Comparison of ENCODE assay signal across 11 cellular contexts in the genomic region with DNA sequence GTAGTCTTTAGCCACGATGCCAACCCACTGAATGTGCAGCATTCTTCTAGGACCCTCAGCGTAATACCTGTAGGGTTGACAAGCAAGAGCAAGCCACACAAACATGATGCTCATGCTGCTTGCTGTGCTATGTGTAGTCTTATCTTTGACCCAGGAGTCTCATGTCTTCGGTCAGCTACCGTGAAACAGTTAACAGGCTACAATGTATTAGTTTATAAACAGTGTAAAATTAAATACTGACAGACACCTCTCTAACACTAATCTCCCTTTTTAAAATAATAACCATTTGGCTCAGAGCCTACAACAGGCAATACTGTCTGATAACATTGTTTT. TPM values are rescaled to one million over a fixed set of nuclear protein-coding genes. Genes with fewer than 3 reads are reported as not detected.
DNase-seq lines count a peak whose midpoint lies in the region; ATAC-seq and TF ChIP-seq lines count a peak whose summit lies in the region.
"Had no signal": no experiment of that assay in that cellular context is flagged by ENCODE, and none has a peak within 500 bp of the region (broad histone marks: within the 10 kb centered on the region; RNA-seq: fewer than 3 reads in every experiment).

No MANE protein-coding gene starts in this region.

- H3K27ac Mint-ChIP-seq in CD4-positive, alpha-beta memory T cell = peak overlapping the region in 5 of 7 donors; percentile 25 to 97 (median 57)

- TF ChIP-seq EP300 in ovary (IDR thresholded peaks at IDR 0.05) = no peak

- intact Hi-C loops in CD4-positive, alpha-beta memory T cell (cut with micrococcal nuclease) = loop anchor here (5.0 to 10.0 kb wide), 5 partner anchors 75 to 1287 kb away; a partner anchor contains a TSS
- intact Hi-C loops in PC-3 (cut with micrococcal nuclease) (loop anchor here (5.0 kb wide), 1 partner anchor 75 kb away; a partner anchor contains a TSS), ovary (cut with DNase I) (loop anchor here in 1 of 4 donors (5.0 kb wide), 1 partner anchor 40 kb away; no protein-coding TSS in a partner anchor)

- H3K4me3 Mint-ChIP-seq in CD4-positive, alpha-beta memory T cell = peak overlapping the region in 7 of 8 donors; percentile 21 to 73 (median 53)

- H3K9me2 ChIP-seq in PC-3 (replicated peaks; ENCODE audit: low read length) = no peaks in the 10 kb centered on the region

- H3F3A ChIP-seq in PC-3 (ENCODE audit: low read length, unreplicated experiment) = no peaks in the 10 kb centered on the region

- no peak for TF ChIP-seq POLR2A in ovary (IDR thresholded peaks at IDR 0.05)

- no TSS peak for BruUV-seq in PC-3 (replicated peaks; lab: Mats Ljungman, UMichigan)

- peak overlapping the region; percentile 34 for H3K27ac ChIP-seq in CD4-positive, alpha-beta memory T cell (ENCODE audit: low read depth, low read length)
- no peak overlapping the region for H3K27ac ChIP-seq in PC-3 (ENCODE audit: low read length)
- no peak overlapping the region for H3K27ac ChIP-seq in ovary

- no peaks in the 10 kb centered on the region for H4K20me1 ChIP-seq in PC-3 (ENCODE audit: low read length)

- H3K79me2 ChIP-seq in PC-3 (ENCODE audit: low read length) = peaks cover 26% of the 10 kb centered on the region

- WGBS in ovary, 3 donors = 37 to 58% (median 47%) methylated on average over 4 of the region's 4 CpGs

- CTCF ChIA-PET in CD4-positive, alpha-beta memory T cell (lab: Charles Lee; ENCODE audit: partially characterized antibody) = interaction anchor here (0.8 kb wide), 1 partner anchor 9 kb away, joined by 3 read pairs; no protein-coding TSS in a partner anchor
- CTCF ChIA-PET in PC-3 (lab: Charles Lee) = no interaction called here

- POLR2A ChIA-PET in CD4-positive, alpha-beta memory T cell (lab: Charles Lee; ENCODE audit: partially characterized antibody) = interaction anchor here (0.6 to 1.7 kb wide), 3 partner anchors 23 to 509 kb away, joined by 3 to 6 read pairs (median 6); no protein-coding TSS in a partner anchor
- POLR2A ChIA-PET in PC-3 (lab: Charles Lee; ENCODE audit: unreplicated experiment) = interaction anchor here (0.6 kb wide), 1 partner anchor 73 kb away, joined by 4 read pairs; no protein-coding TSS in a partner anchor

- peaks cover 12 to 34% of the 10 kb centered on the region in 2 donors for H3K36me3 Mint-ChIP-seq in CD4-positive, alpha-beta memory T cell

- H3K4me1 ChIP-seq in CD4-positive, alpha-beta memory T cell (ENCODE audit: insufficient read depth, low read length) = peaks cover 31% of the 10 kb centered on the region
- H3K4me1 ChIP-seq in PC-3 (ENCODE audit: insufficient read depth, low read length) (peaks cover 8% of the 10 kb centered on the region; the same call in 1 of the 2 replicates), endocrine pancreas (ENCODE audit: control insufficient read depth, insufficient read depth, low read length) (peaks cover 9% of the 10 kb centered on the region), ovary (ENCODE audit: insufficient read depth) (peaks cover 6% of the 10 kb centered on the region)

- H3K4me2 ChIP-seq in PC-3 (ENCODE audit: low read length) = peak overlapping the region; percentile 97

- no peak for ATAC-seq in PC-3
- no peak for ATAC-seq in HG02884 (IDR thresholded peaks at IDR 0.05; ENCODE audit: unreplicated experiment)
- no peak for ATAC-seq in HG03342 (IDR thresholded peaks at IDR 0.05; ENCODE audit: unreplicated experiment)
- ATAC-seq in HG02852 (IDR thresholded peaks at IDR 0.05; ENCODE audit: unreplicated experiment) = no peak

- peaks cover 17% of the 10 kb centered on the region for H3K36me3 ChIP-seq in CD4-positive, alpha-beta memory T cell (ENCODE audit: insufficient read depth, low read length)
- H3K36me3 ChIP-seq in PC-3 (ENCODE audit: low read depth, low read length) (peaks cover 10% of the 10 kb centered on the region; the same call in 1 of the 2 replicates), endocrine pancreas (ENCODE audit: control insufficient read depth, insufficient read depth, low read length) (peaks cover 2% of the 10 kb centered on the region), ovary (no peaks in the 10 kb centered on the region)

- no peaks in the 10 kb centered on the region for H3K27me3 ChIP-seq in CD4-positive, alpha-beta memory T cell (ENCODE audit: insufficient read depth, low read length)
- H3K27me3 ChIP-seq in PC-3 (ENCODE audit: low read length) (no peaks in the 10 kb centered on the region), endocrine pancreas (ENCODE audit: control insufficient read depth, insufficient read depth, low read length) (no peaks in the 10 kb centered on the region), ovary (no peaks in the 10 kb centered on the region)
- H3K27me3 ChIP-seq: MG63 had no signal

- no peak overlapping the region for H3K9ac ChIP-seq in PC-3 (ENCODE audit: low read length)
- no peak overlapping the region for H3K9ac ChIP-seq in endocrine pancreas (ENCODE audit: control insufficient read depth, insufficient read depth, low read length)

- H3K9me3 ChIP-seq in CD4-positive, alpha-beta memory T cell (ENCODE audit: control insufficient read depth in 1 of 2, low read length in 2 of 2) = no peaks in the 10 kb centered on the region
- H3K9me3 ChIP-seq in PC-3 (ENCODE audit: low read length) = no peaks in the 10 kb centered on the region
- no peaks in the 10 kb centered on the region for H3K9me3 ChIP-seq in endocrine pancreas (ENCODE audit: control insufficient read depth, low read length)
- no peaks in the 10 kb centered on the region for H3K9me3 ChIP-seq in ovary
- H3K9me3 ChIP-seq: MG63 had no signal

- H2AFZ ChIP-seq in PC-3 (ENCODE audit: low read length) = no peak overlapping the region

- peaks cover 22 to 57% (median 39%) of the 10 kb centered on the region in 4 donors for H3K4me1 Mint-ChIP-seq in CD4-positive, alpha-beta memory T cell

- TF ChIP-seq CTCF in PC-3 (conservative IDR thresholded peaks at IDR 0.05; ENCODE audit: low read depth, low read length) (no peak), ovary (IDR thresholded peaks at IDR 0.05) (no peak)

- peaks cover 0 to 2% (median 0%) of the 10 kb centered on the region in 8 donors for H3K9me3 Mint-ChIP-seq in CD4-positive, alpha-beta memory T cell

- H3K27me3 Mint-ChIP-seq in CD4-positive, alpha-beta memory T cell = no peaks in the 10 kb centered on the region

- no peak overlapping the region for H3K4me3 ChIP-seq in CD4-positive, alpha-beta memory T cell (ENCODE audit: low read length in 2 of 2)
- H3K4me3 ChIP-seq in PC-3 (ENCODE audit: low read length) (0 out of 2 replicates have a peak overlapping the region, but pooled peaks have one; percentile 5), endocrine pancreas (ENCODE audit: control insufficient read depth, insufficient read depth, low read length) (peak overlapping the region; percentile 95), ovary (peak overlapping the region; percentile 21)
- H3K4me3 ChIP-seq: MG63 had no signal

- no peak for DNase-seq in CD4-positive, alpha-beta memory T cell
- no peak for DNase-seq in PC-3
- no peak for DNase-seq in ovary
- DNase-seq in DMS79 treated with DMSO at 0.1 percent for 48 hours (lab: John Stamatoyannopoulos, UW) = no peak
- DNase-seq: hippocampal formation, MG63, midbrain had no signal

RNA-seq across cellular contexts. Expression of a gene that starts 1.9 kb away (rescaled TPM):
- total RNA-seq in CD4-positive, alpha-beta memory T cell = 10 to 100 TPM; 58.2 to 66.4 TPM
- 100 to 1,000 TPM; 106 to 141 TPM for polyA plus RNA-seq in CD4-positive, alpha-beta memory T cell
- total RNA-seq in PC-3 (2014; rRNA removed) (38.2 and 49.5 TPM in 2 replicates), ovary (10 to 100 TPM; 41.1 to 53.8 (median 47.0) TPM)
- polyA plus RNA-seq in ovary = 10 to 100 TPM; 67.6 to 67.8 TPM

Comparison
In these comparisons a context has a peak if more than half of its experiments do, and no peak if none do; other contexts are left out.
1. H3K4me3 ChIP-seq: peak in PC-3 (single experiment), endocrine pancreas (single experiment) and ovary (single experiment); none in CD4-positive, alpha-beta memory T cell (0 of 2).